2 cellular contexts compared by ENCODE assay signal in the genomic region with DNA sequence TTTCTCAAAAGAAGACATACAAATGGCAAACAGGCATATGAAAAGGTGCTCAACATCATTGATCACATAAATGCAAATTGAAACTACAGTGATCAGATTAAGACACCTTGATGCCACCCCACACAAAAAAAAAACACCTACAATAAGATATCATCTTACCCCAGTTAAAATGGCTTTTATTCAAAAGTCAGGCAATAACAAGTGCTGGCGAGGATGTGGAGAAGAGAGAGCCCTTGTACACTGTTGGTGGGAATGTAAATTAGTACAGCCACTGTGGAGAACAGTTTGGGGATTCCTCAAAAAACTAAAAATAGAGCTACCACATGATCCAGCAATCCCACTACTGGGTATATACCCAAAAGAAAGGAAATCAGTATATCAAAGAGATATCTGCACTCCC.
TF ChIP-seq lines count a peak whose summit lies in the region.

No MANE protein-coding gene starts in this region.

TF ChIP-seq in HEK293, 187 proteins besides CTCF, POLR2A, EP300 and RAD21:
- peak; percentile 96 for TF ChIP-seq ZNF184 (tag by site-specific recombination; IDR thresholded peaks at IDR 0.05)

TF ChIP-seq in K562, 482 proteins besides CTCF, POLR2A, EP300 and RAD21:
- TF ChIP-seq ZNF184 (CRISPR knock-in tag; IDR thresholded peaks at IDR 0.05): peak; percentile 93
- 0 out of 2 replicates have a peak, but pooled peaks have one; percentile 27 for TF ChIP-seq TRIM28 (IDR thresholded peaks at IDR 0.05)
TF ChIP-seq in K562: peak in this region for 2; not testable (repeated sequence) for 480.
